1 cellular context compared by ENCODE assay signal in genomic region chr5:92560698-92561361, GRCh38.
A peak's percentile ranks its signal among the peaks of the same experiment; 100 is the strongest.
TF ChIP-seq lines count a peak whose summit lies in the region.

No MANE protein-coding gene starts in this region.

TF ChIP-seq in HEK293, 187 proteins besides CTCF, POLR2A, EP300 and RAD21 (continued from another document and continues in another):
- no peak for TF ChIP-seq REST (tag by site-specific recombination; IDR thresholded peaks at IDR 0.05)
- no peak for TF ChIP-seq ZNF664 (tag by site-specific recombination; IDR thresholded peaks at IDR 0.05)
- TF ChIP-seq ZBTB10 (tag by site-specific recombination; IDR thresholded peaks at IDR 0.05) = no peak
- peak; percentile 69; the same call in 1 of the 2 replicates for TF ChIP-seq BCL11A (tag by site-specific recombination; IDR thresholded peaks at IDR 0.05; ENCODE audit: low read depth)
- TF ChIP-seq ZSCAN18 (tag by site-specific recombination; IDR thresholded peaks at IDR 0.05) = no peak
- TF ChIP-seq GFI1B (tag by site-specific recombination; IDR thresholded peaks at IDR 0.05) = no peak
- no peak for TF ChIP-seq ZBTB21 (tag by site-specific recombination; IDR thresholded peaks at IDR 0.05)
- peak; percentile 78 for TF ChIP-seq ZNF843 (tag by site-specific recombination; IDR thresholded peaks at IDR 0.05)
- no peak for TF ChIP-seq ZNF433 (tag by site-specific recombination; IDR thresholded peaks at IDR 0.05; ENCODE audit: low read depth)
- TF ChIP-seq ZNF658 (tag by site-specific recombination; IDR thresholded peaks at IDR 0.05) = no peak
- TF ChIP-seq ZNF549 (tag by site-specific recombination; IDR thresholded peaks at IDR 0.05) = no peak
- TF ChIP-seq PRDM6 (tag by site-specific recombination; IDR thresholded peaks at IDR 0.05) = peak; percentile 82
- TF ChIP-seq ZNF274 (IDR thresholded peaks at IDR 0.05; ENCODE audit: low read length) = no peak
- TF ChIP-seq ZNF274 (tag by site-specific recombination; IDR thresholded peaks at IDR 0.05; ENCODE audit: borderline replicate concordance) = no peak
- no peak for TF ChIP-seq ZNF610 (tag by site-specific recombination; IDR thresholded peaks at IDR 0.05; ENCODE audit: borderline replicate concordance)
- TF ChIP-seq ZNF530 (tag by site-specific recombination; IDR thresholded peaks at IDR 0.05; ENCODE audit: low read depth) = no peak
- peak; percentile 72; the same call in 1 of the 2 replicates for TF ChIP-seq ZEB2 (tag by site-specific recombination; IDR thresholded peaks at IDR 0.05)
- TF ChIP-seq ZNF501 (tag by site-specific recombination; IDR thresholded peaks at IDR 0.05) = peak; percentile 57; the same call in 1 of the 2 replicates
- peak; percentile 54 for TF ChIP-seq ZNF2 (tag by site-specific recombination; IDR thresholded peaks at IDR 0.05)
- no peak for TF ChIP-seq ELK4 (IDR thresholded peaks at IDR 0.05; ENCODE audit: borderline replicate concordance, low read depth, low read length)
- TF ChIP-seq ZBTB17 (tag by site-specific recombination; IDR thresholded peaks at IDR 0.05) = peak; percentile 67
- TF ChIP-seq YY1 (tag by site-specific recombination; IDR thresholded peaks at IDR 0.05) = no peak
- TF ChIP-seq ZNF354C (tag by site-specific recombination; IDR thresholded peaks at IDR 0.05; ENCODE audit: borderline replicate concordance, low read depth) = no peak
- TF ChIP-seq SCRT1 (tag by site-specific recombination; IDR thresholded peaks at IDR 0.05; ENCODE audit: borderline replicate concordance) = no peak
- TF ChIP-seq ZNF211 (tag by site-specific recombination; IDR thresholded peaks at IDR 0.05; ENCODE audit: low read depth) = no peak
- no peak for TF ChIP-seq ZNF132 (tag by site-specific recombination; IDR thresholded peaks at IDR 0.05; ENCODE audit: borderline replicate concordance)
- peak; percentile 47; the same call in 1 of the 2 replicates for TF ChIP-seq ZNF629 (tag by site-specific recombination; IDR thresholded peaks at IDR 0.05)
- no peak for TF ChIP-seq PRDM2 (tag by site-specific recombination; IDR thresholded peaks at IDR 0.05; ENCODE audit: borderline replicate concordance)
- TF ChIP-seq ZFP69B (tag by site-specific recombination; IDR thresholded peaks at IDR 0.05) = peak; percentile 79
- peak; percentile 84 for TF ChIP-seq PRDM10 (tag by site-specific recombination; IDR thresholded peaks at IDR 0.05)
- no peak for TF ChIP-seq ZNF138 (tag by site-specific recombination; IDR thresholded peaks at IDR 0.05; ENCODE audit: borderline replicate concordance)
- TF ChIP-seq ZNF24 (tag by site-specific recombination; IDR thresholded peaks at IDR 0.05) = peak; percentile 60; the same call in 1 of the 2 replicates
- peak; percentile 17; the same call in 1 of the 2 replicates for TF ChIP-seq OVOL3 (tag by site-specific recombination; IDR thresholded peaks at IDR 0.05)
- TF ChIP-seq ZNF175 (tag by site-specific recombination; IDR thresholded peaks at IDR 0.05) = no peak
- TF ChIP-seq ZNF792 (tag by site-specific recombination; IDR thresholded peaks at IDR 0.05) = no peak
- no peak for TF ChIP-seq ZIC2 (tag by site-specific recombination; IDR thresholded peaks at IDR 0.05)
- TF ChIP-seq GLIS2 (tag by site-specific recombination; IDR thresholded peaks at IDR 0.05) = no peak
- TF ChIP-seq ZNF10 (tag by site-specific recombination; IDR thresholded peaks at IDR 0.05) = no peak
